20 cellular contexts compared by ENCODE assay signal in the genomic region with DNA sequence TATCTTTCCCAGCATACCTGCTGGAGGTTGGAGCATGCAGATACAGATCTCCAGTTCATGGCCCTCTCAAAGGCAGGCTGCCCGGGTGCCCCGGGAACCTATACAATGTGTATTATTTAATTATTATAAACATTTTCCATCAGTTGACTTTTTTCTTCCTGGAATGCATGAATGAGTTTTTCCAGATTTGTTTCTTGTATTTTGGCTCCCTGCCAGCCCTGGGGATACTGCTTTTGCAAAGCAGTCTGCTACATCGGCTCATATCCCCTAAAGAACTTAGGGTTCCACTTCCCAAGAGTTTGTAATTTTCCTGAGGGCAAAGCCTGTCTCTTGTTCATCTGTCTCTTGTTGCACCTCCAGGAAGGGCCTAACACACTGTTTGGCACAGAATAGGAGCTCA. TPM values are rescaled to one million over a fixed set of nuclear protein-coding genes. Genes with fewer than 3 reads are reported as not detected.
DNase-seq lines count a peak whose midpoint lies in the region; ATAC-seq and TF ChIP-seq lines count a peak whose summit lies in the region.
"Had no signal": no experiment of that assay in that cellular context is flagged by ENCODE, and none has a peak within 500 bp of the region (broad histone marks: within the 10 kb centered on the region; RNA-seq: fewer than 3 reads in every experiment).

No MANE protein-coding gene starts in this region.

- H3K79me2 ChIP-seq in Karpas-422 (ENCODE audit: low read length), result peaks cover 75% of the 10 kb centered on the region
- H3K79me2 ChIP-seq in parathyroid adenoma, result no peaks in the 10 kb centered on the region

- TF ChIP-seq CTCF in parathyroid adenoma (IDR thresholded peaks at IDR 0.05), result no peak
- no peak for TF ChIP-seq CTCF in activated CD8-positive, alpha-beta T cell treated with anti-CD3 and anti-CD28 coated beads for 36 hours (IDR thresholded peaks at IDR 0.05)

- H3K27ac ChIP-seq in Karpas-422 (ENCODE audit: low read length) (0 out of 2 replicates have a peak overlapping the region, but pooled peaks have one; percentile 29), parathyroid adenoma (no peak overlapping the region)
- H3K27ac ChIP-seq: C4-2B, HL-60 had no signal

- H3K27me3 ChIP-seq in Karpas-422 (ENCODE audit: low read length) (no peaks in the 10 kb centered on the region), parathyroid adenoma (ENCODE audit: control insufficient read depth, insufficient read depth, low read length) (no peaks in the 10 kb centered on the region)

- POLR2A ChIA-PET in activated CD8-positive, alpha-beta T cell treated with anti-CD3 and anti-CD28 coated beads for 36 hours (lab: Charles Lee), result interaction anchor here (1.5 kb wide), 1 partner anchor 12 kb away, joined by 3 read pairs; no protein-coding TSS in a partner anchor

- H3K4me2 ChIP-seq in Karpas-422 (ENCODE audit: low read depth, low read length, poor library complexity, severe bottlenecking) (peak overlapping the region; percentile 30), parathyroid adenoma (ENCODE audit: low read length) (no peak overlapping the region)
- H3K4me2 ChIP-seq: SK-N-SH had no signal

- H2AFZ ChIP-seq in Karpas-422 (ENCODE audit: low read length) (no peak overlapping the region), parathyroid adenoma (peak overlapping the region; percentile 53)

- H3K27ac Mint-ChIP-seq in activated CD8-positive, alpha-beta T cell treated with anti-CD3 and anti-CD28 coated beads for 36 hours, result no peak overlapping the region

- H4K20me1 ChIP-seq in Karpas-422 (ENCODE audit: insufficient read depth, low read depth, low read length), result no peaks in the 10 kb centered on the region

- DNase-seq in DMS79 treated with DMSO at 0.1 percent for 48 hours (lab: John Stamatoyannopoulos, UW) (peak; percentile 40), DMS79 (lab: John Stamatoyannopoulos, UW) (no peak), Karpas-422 (no peak), cerebellum (ENCODE audit: low spot score) (peak; percentile 31), NCI-H1436 (lab: John Stamatoyannopoulos, UW) (no peak)
- no peak for DNase-seq in activated T-cell treated with anti-CD3 and anti-CD28 coated beads, Interleukin-2, amount 50 U/mL, for 48 hours
- DNase-seq in activated CD8-positive, alpha-beta T cell treated with anti-CD3 and anti-CD28 coated beads for 36 hours, result no peak
- DNase-seq: COR-L47, DND-41, GF-D8, GOT3, KG1, NCI-H1092 treated with DMSO at 0.1 percent for 48 hours, NCI-H2029 treated with DMSO at 0.1 percent for 48 hours, SK-N-SH had no signal

- peaks cover 30% of the 10 kb centered on the region for H3K27me3 Mint-ChIP-seq in activated CD8-positive, alpha-beta T cell treated with anti-CD3 and anti-CD28 coated beads for 36 hours

- H3K4me3 ChIP-seq in Karpas-422 (ENCODE audit: low read length), result no peak overlapping the region
- no peak overlapping the region for H3K4me3 ChIP-seq in parathyroid adenoma (ENCODE audit: low read depth, low read length)

- peaks cover 1% of the 10 kb centered on the region for H3K9me3 Mint-ChIP-seq in activated CD8-positive, alpha-beta T cell treated with anti-CD3 and anti-CD28 coated beads for 36 hours

- H3K9ac ChIP-seq in Karpas-422 (ENCODE audit: low read length) (no peak overlapping the region), parathyroid adenoma (no peak overlapping the region)
- H3K9ac ChIP-seq: SK-N-SH had no signal

- H3K36me3 Mint-ChIP-seq in activated CD8-positive, alpha-beta T cell treated with anti-CD3 and anti-CD28 coated beads for 36 hours (ENCODE audit: low read depth), result peaks cover 2% of the 10 kb centered on the region

- H3K9me3 ChIP-seq in Karpas-422 (ENCODE audit: low read length) (no peaks in the 10 kb centered on the region), parathyroid adenoma (ENCODE audit: control insufficient read depth, low read length) (no peaks in the 10 kb centered on the region)
- H3K9me3 ChIP-seq: SK-N-SH had no signal

- no peaks in the 10 kb centered on the region for H3K9me2 ChIP-seq in Karpas-422 (replicated peaks; ENCODE audit: insufficient read depth, low read length)
- H3K9me2 ChIP-seq: SK-N-SH had no signal

- no peak overlapping the region for H3K4me3 Mint-ChIP-seq in activated CD8-positive, alpha-beta T cell treated with anti-CD3 and anti-CD28 coated beads for 36 hours

- H3K4me1 ChIP-seq in Karpas-422 (ENCODE audit: low read length) (peaks cover 49% of the 10 kb centered on the region), parathyroid adenoma (peaks cover 9% of the 10 kb centered on the region)

- peaks cover 15% of the 10 kb centered on the region for H3K4me1 Mint-ChIP-seq in activated CD8-positive, alpha-beta T cell treated with anti-CD3 and anti-CD28 coated beads for 36 hours (ENCODE audit: low read depth)

- ATAC-seq in activated CD8-positive, alpha-beta T cell treated with anti-CD3 and anti-CD28 coated beads for 36 hours, result no peak
- ATAC-seq: Panc1, Right ventricle myocardium inferior had no signal

- CTCF ChIA-PET in activated CD8-positive, alpha-beta T cell treated with anti-CD3 and anti-CD28 coated beads for 36 hours (lab: Charles Lee), result interaction anchor here (1.3 to 2.9 kb wide), 2 partner anchors 57 to 62 kb away, joined by 3 to 13 read pairs; no protein-coding TSS in a partner anchor

- intact Hi-C loops in activated CD8-positive, alpha-beta T cell treated with anti-CD3 and anti-CD28 coated beads for 36 hours (cut with micrococcal nuclease), result no loop called here

- H3K36me3 ChIP-seq in Karpas-422 (ENCODE audit: insufficient read depth, low read length), result no peaks in the 10 kb centered on the region
- no peaks in the 10 kb centered on the region for H3K36me3 ChIP-seq in parathyroid adenoma (ENCODE audit: control insufficient read depth, insufficient read depth, low read length)

RNA-seq across cellular contexts. Expression of a gene that starts 3.5 kb away (rescaled TPM):
- total RNA-seq in Karpas-422 (2014; rRNA removed; shearing (Covaris generic); ENCODE audit: low replicate concordance), result 30.9 and 62.1 TPM in 2 replicates
- 95.3 TPM for total RNA-seq in cerebellum
- total RNA-seq in activated CD8-positive, alpha-beta T cell treated with anti-CD3 and anti-CD28 coated beads for 36 hours, result 1 to 10 TPM; 1.1 to 1.3 TPM

RNA-seq across cellular contexts. Expression of a gene that starts 34.2 kb away (rescaled TPM):
- 43.7 and 79.2 TPM in 2 replicates for total RNA-seq in Karpas-422 (2014; rRNA removed; shearing (Covaris generic); ENCODE audit: low replicate concordance)
- total RNA-seq in cerebellum, result 36.2 TPM
- total RNA-seq in activated CD8-positive, alpha-beta T cell treated with anti-CD3 and anti-CD28 coated beads for 36 hours, result 100 to 1,000 TPM; 289 to 302 TPM

RNA-seq across cellular contexts. Expression of a gene that starts 40.3 kb away (rescaled TPM):
- total RNA-seq in Karpas-422 (2014; rRNA removed; shearing (Covaris generic); ENCODE audit: low replicate concordance), result 20.1 and 25.5 TPM in 2 replicates
- 4.9 TPM for total RNA-seq in cerebellum
- 10 to 100 TPM in 1 of 2 experiments, 1 to 10 TPM in 1; 9.7 to 10.6 TPM for total RNA-seq in activated CD8-positive, alpha-beta T cell treated with anti-CD3 and anti-CD28 coated beads for 36 hours

RNA-seq across cellular contexts. Expression of a gene that starts 41.9 kb away (rescaled TPM):
- total RNA-seq in Karpas-422 (2014; rRNA removed; shearing (Covaris generic); ENCODE audit: low replicate concordance), result 34.7 and 36.9 TPM in 2 replicates
- total RNA-seq in cerebellum, result 12.5 TPM
- 10 to 100 TPM; 26.6 to 28.0 TPM for total RNA-seq in activated CD8-positive, alpha-beta T cell treated with anti-CD3 and anti-CD28 coated beads for 36 hours

Comparison
In these comparisons a context has a peak if more than half of its experiments do, and no peak if none do; other contexts are left out.
1. DNase-seq: peak in DMS79 treated with DMSO at 0.1 percent for 48 hours (single experiment) and cerebellum (single experiment); none in DMS79 (single experiment), Karpas-422 (single experiment), NCI-H1436 (single experiment), activated T-cell treated with anti-CD3 and anti-CD28 coated beads, Interleukin-2, amount 50 U/mL, for 48 hours (0 of 2) and activated CD8-positive, alpha-beta T cell treated with anti-CD3 and anti-CD28 coated beads for 36 hours (single experiment).
2. RNA of a gene that starts 3.5 kb away (total RNA-seq): 95.3 TPM in cerebellum (single experiment) and 30.9 to 62.1 TPM in Karpas-422; 1.1 to 1.3 TPM in activated CD8-positive, alpha-beta T cell treated with anti-CD3 and anti-CD28 coated beads for 36 hours; every median in the first group is over 10 times any median in the second.